ENCODE assay signal across 13 cellular contexts in the genomic region with DNA sequence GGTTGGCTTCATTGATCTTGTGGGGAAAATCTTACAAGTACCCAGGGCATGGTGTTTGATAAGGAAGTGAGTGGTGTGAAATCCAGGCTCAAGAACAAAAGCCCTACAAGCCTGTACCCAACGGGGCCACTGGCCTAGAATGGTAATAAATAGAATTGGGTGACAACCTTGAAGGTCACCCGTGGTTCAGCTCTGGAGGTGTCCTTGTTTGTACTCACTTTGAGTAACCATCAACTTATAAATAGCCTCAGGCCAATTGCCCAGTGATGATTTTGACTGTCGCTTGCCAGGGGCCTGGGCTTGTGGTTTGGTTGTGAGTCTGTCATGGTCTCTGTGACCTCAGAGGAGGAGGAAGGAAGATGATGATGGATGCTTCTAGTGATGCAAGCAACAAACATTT.
DNase-seq lines count a peak whose midpoint lies in the region; ATAC-seq and TF ChIP-seq lines count a peak whose summit lies in the region.
"Had no signal": no experiment of that assay in that cellular context is flagged by ENCODE, and none has a peak within 500 bp of the region (broad histone marks: within the 10 kb centered on the region; RNA-seq: fewer than 3 reads in every experiment).

No MANE protein-coding gene starts in this region.

- H3K9me3 Mint-ChIP-seq in osteocyte (ENCODE audit: unreplicated experiment) = peaks cover 4% of the 10 kb centered on the region
- no peaks in the 10 kb centered on the region for H3K9me3 Mint-ChIP-seq in stimulated activated memory B cell treated with anti-CD40 and anti-IgM and Interleukin-4, amounts not matched to agents 10 μg/mL and 1 μg/mL and 100 μg/mL, for 72 hours
- H3K9me3 Mint-ChIP-seq: CD4-positive, alpha-beta T cell; GM23338 had no signal

- no peak for TF ChIP-seq CTCF in osteocyte (IDR thresholded peaks at IDR 0.05)

- no peak overlapping the region for H3K27ac Mint-ChIP-seq in osteocyte (ENCODE audit: unreplicated experiment)
- no peak overlapping the region for H3K27ac Mint-ChIP-seq in stimulated activated memory B cell treated with anti-CD40 and anti-IgM and Interleukin-4, amounts not matched to agents 10 μg/mL and 1 μg/mL and 100 μg/mL, for 72 hours
- H3K27ac Mint-ChIP-seq: CD4-positive, alpha-beta T cell; GM23338; H9 had no signal

- DNase-seq in Right ventricle myocardium inferior (ENCODE audit: missing footprints) (no peak), cardiac septum (ENCODE audit: low spot score) (no peak), Right ventricle myocardium superior (no peak), left ventricle myocardium superior (peak; percentile 44), osteocyte (ENCODE audit: extremely low spot score, unreplicated experiment) (peak; percentile 42), NOMO-1 treated with dmso at 0.1 percent for 144 hours (lab: John Stamatoyannopoulos, UW; ENCODE audit: unreplicated experiment) (no peak), NCI-H1436 (lab: John Stamatoyannopoulos, UW) (no peak)
- DNase-seq: Calu3; CD4-positive, alpha-beta T cell; DMS 273 treated with DMSO at 0.1 percent for 48 hours; H9 had no signal

- H3K4me3 Mint-ChIP-seq in osteocyte (ENCODE audit: unreplicated experiment) = no peak overlapping the region
- H3K4me3 Mint-ChIP-seq in stimulated activated memory B cell treated with anti-CD40 and anti-IgM and Interleukin-4, amounts not matched to agents 10 μg/mL and 1 μg/mL and 100 μg/mL, for 72 hours = no peak overlapping the region
- H3K4me3 Mint-ChIP-seq: CD4-positive, alpha-beta T cell; GM23338; H9 had no signal

- H3K27me3 Mint-ChIP-seq in osteocyte (ENCODE audit: unreplicated experiment) = no peaks in the 10 kb centered on the region
- no peaks in the 10 kb centered on the region for H3K27me3 Mint-ChIP-seq in stimulated activated memory B cell treated with anti-CD40 and anti-IgM and Interleukin-4, amounts not matched to agents 10 μg/mL and 1 μg/mL and 100 μg/mL, for 72 hours

- intact Hi-C loops in Right ventricle myocardium inferior (cut with DNase I) = loop anchor here (5.0 kb wide), 2 partner anchors 60 to 85 kb away; no protein-coding TSS in a partner anchor
- intact Hi-C loops in cardiac septum (cut with DNase I) = no loop called here
- intact Hi-C loops in Right ventricle myocardium superior (cut with DNase I) = no loop called here
- intact Hi-C loops in left ventricle myocardium superior (cut with micrococcal nuclease) = no loop called here

- no peaks in the 10 kb centered on the region for H3K4me1 Mint-ChIP-seq in osteocyte (ENCODE audit: unreplicated experiment)
- no peaks in the 10 kb centered on the region for H3K4me1 Mint-ChIP-seq in stimulated activated memory B cell treated with anti-CD40 and anti-IgM and Interleukin-4, amounts not matched to agents 10 μg/mL and 1 μg/mL and 100 μg/mL, for 72 hours
- H3K4me1 Mint-ChIP-seq: H9 had no signal

- peak; percentile 84 for ATAC-seq in Right ventricle myocardium inferior
- ATAC-seq in Right ventricle myocardium superior (ENCODE audit: poor library complexity) = peak; percentile 84
- ATAC-seq in left ventricle myocardium superior = peak; percentile 91
- no peak for ATAC-seq in stimulated activated memory B cell treated with anti-CD40 and anti-IgM and Interleukin-4, amounts not matched to agents 10 μg/mL and 1 μg/mL and 100 μg/mL, for 72 hours
- ATAC-seq: GM23338 had no signal

- H3K36me3 Mint-ChIP-seq in osteocyte (ENCODE audit: unreplicated experiment) = no peaks in the 10 kb centered on the region
- no peaks in the 10 kb centered on the region for H3K36me3 Mint-ChIP-seq in stimulated activated memory B cell treated with anti-CD40 and anti-IgM and Interleukin-4, amounts not matched to agents 10 μg/mL and 1 μg/mL and 100 μg/mL, for 72 hours

Comparison
In these comparisons a context has a peak if more than half of its experiments do, and no peak if none do; other contexts are left out.
1. DNase-seq: peak in left ventricle myocardium superior (single experiment) and osteocyte (single experiment); none in Right ventricle myocardium inferior (single experiment), cardiac septum (single experiment), Right ventricle myocardium superior (single experiment), NOMO-1 treated with dmso at 0.1 percent for 144 hours (single experiment) and NCI-H1436 (single experiment).